ENCODE assay signal across 20 cellular contexts in the genomic region with DNA sequence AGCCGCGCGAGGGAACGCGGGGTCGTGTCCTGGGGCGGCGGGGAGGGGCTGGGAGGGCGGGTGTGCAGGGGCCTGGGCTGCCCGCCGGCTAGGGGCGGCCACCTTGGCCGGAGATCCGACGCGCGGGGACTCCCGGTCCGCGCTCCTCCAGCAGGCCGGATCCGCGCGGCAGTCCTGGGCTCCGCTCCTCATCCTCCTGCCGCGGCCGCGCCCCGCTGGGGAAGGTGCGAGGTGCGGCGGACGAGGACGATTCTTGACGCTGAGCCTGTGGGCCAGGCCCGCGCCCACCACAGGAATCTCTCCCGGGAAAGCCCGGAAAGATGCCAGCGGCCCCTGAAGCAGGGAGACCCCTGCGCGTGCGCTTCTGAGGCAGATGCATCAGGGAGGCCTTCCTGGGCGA. TPM values are rescaled to one million over a fixed set of nuclear protein-coding genes. Genes with fewer than 3 reads are reported as not detected.
A peak's percentile ranks its signal among the peaks of the same experiment; 100 is the strongest.
DNase-seq lines count a peak whose midpoint lies in the region; ATAC-seq and TF ChIP-seq lines count a peak whose summit lies in the region.
"Had no signal": no experiment of that assay in that cellular context is flagged by ENCODE, and none has a peak within 500 bp of the region (broad histone marks: within the 10 kb centered on the region; RNA-seq: fewer than 3 reads in every experiment).

No MANE protein-coding gene starts in this region.

- H3K4me2 ChIP-seq in H9 (ENCODE audit: insufficient read depth, insufficient read length, low read length) (no peak overlapping the region), neural progenitor cell (no peak overlapping the region)
- H3K4me2 ChIP-seq: BLaER1 had no signal

- H3K27me3 ChIP-seq in H9 (ENCODE audit: insufficient read depth, low read length) (no peaks in the 10 kb centered on the region), foreskin keratinocyte (peaks cover 79% of the 10 kb centered on the region), neural progenitor cell (peaks cover 24% of the 10 kb centered on the region)
- H3K27me3 ChIP-seq: BLaER1 had no signal

- no peak overlapping the region for H3K56ac ChIP-seq in H9 (ENCODE audit: insufficient read length, low read depth, low read length)

- H3K23ac ChIP-seq in H9 (ENCODE audit: insufficient read length, low read depth, low read length), result no peak overlapping the region

- H3K14ac ChIP-seq in H9 (ENCODE audit: insufficient read depth, low read length), result no peak overlapping the region

- H3T11ph ChIP-seq in H9 (ENCODE audit: low read length), result no peak overlapping the region

- no peak overlapping the region for H2BK5ac ChIP-seq in H9 (ENCODE audit: insufficient read length, low read length)

- H3K27ac Mint-ChIP-seq in H9 (no peak overlapping the region), neural progenitor cell (no peak overlapping the region)
- H3K27ac Mint-ChIP-seq: CD4-positive, alpha-beta T cell; HFFc6; IgD-negative memory B cell had no signal

- H3K27me3 Mint-ChIP-seq in H9 (ENCODE audit: low read depth) (peaks cover 7% of the 10 kb centered on the region), neural progenitor cell (ENCODE audit: insufficient read depth, low read depth) (peaks cover 2% of the 10 kb centered on the region)

- H3K9me3 ChIP-seq in H9 (ENCODE audit: control insufficient read depth, low read depth, low read length) (no peaks in the 10 kb centered on the region), neural progenitor cell (ENCODE audit: low read depth) (no peaks in the 10 kb centered on the region)

- H3F3A ChIP-seq in neural progenitor cell (ENCODE audit: low read depth), result peaks cover 6% of the 10 kb centered on the region

- H3K79me2 ChIP-seq in H9 (ENCODE audit: insufficient read depth, low read length) (no peaks in the 10 kb centered on the region), neural progenitor cell (ENCODE audit: low read depth) (no peaks in the 10 kb centered on the region)

- H3K4me1 ChIP-seq in H9 (ENCODE audit: insufficient read depth, low read length) (no peaks in the 10 kb centered on the region), foreskin keratinocyte (no peaks in the 10 kb centered on the region), neural progenitor cell (no peaks in the 10 kb centered on the region)
- H3K4me1 ChIP-seq: BLaER1, Peyer's patch had no signal

- no peak overlapping the region for H2AK5ac ChIP-seq in H9 (ENCODE audit: insufficient read length, low read length)

- no peak overlapping the region for H2BK15ac ChIP-seq in H9 (ENCODE audit: low read depth, low read length)

- H3K36me3 Mint-ChIP-seq in H9 (ENCODE audit: insufficient read depth in 1 of 3, low read depth in 3 of 3) (no peaks in the 10 kb centered on the region), neural progenitor cell (no peaks in the 10 kb centered on the region)
- H3K36me3 Mint-ChIP-seq: IgD-negative memory B cell had no signal

- no peak overlapping the region for H4K8ac ChIP-seq in H9 (replicated peaks; ENCODE audit: insufficient read length, low read depth, low read length)

- H3K4me3 Mint-ChIP-seq in H9 (no peak overlapping the region), neural progenitor cell (peak overlapping the region; percentile 38)
- H3K4me3 Mint-ChIP-seq: CD4-positive, alpha-beta T cell; HFFc6; IgD-negative memory B cell had no signal

- no peak overlapping the region for H2BK20ac ChIP-seq in H9 (ENCODE audit: low read depth, low read length, poor library complexity, severe bottlenecking)

- WGBS in H9 (ENCODE audit: extremely low coverage, insufficient read length, low lambda C conversion rate), result no CpG with 5 or more reads among the region's 45 CpGs

- no peaks in the 10 kb centered on the region for H3K36me3 ChIP-seq in neural progenitor cell
- H3K36me3 ChIP-seq: BLaER1, Peyer's patch had no signal

- ATAC-seq in foreskin keratinocyte (peak; percentile 41), HG03025 (IDR thresholded peaks at IDR 0.05; ENCODE audit: low FRiP score, unreplicated experiment) (no peak), HG02970 (IDR thresholded peaks at IDR 0.05; ENCODE audit: low FRiP score, unreplicated experiment) (no peak)

- H3K23me2 ChIP-seq in H9 (ENCODE audit: insufficient read length, low read depth, low read length, poor library complexity, severe bottlenecking), result no peaks in the 10 kb centered on the region

- H3K4ac ChIP-seq in H9 (ENCODE audit: low read depth, low read length), result no peak overlapping the region

- no peak overlapping the region for H4K91ac ChIP-seq in H9 (ENCODE audit: insufficient read length, low read depth, low read length)

- H3K9me3 Mint-ChIP-seq in H9, result peaks cover 0 to 3% of the 10 kb centered on the region in 2 experiments; a peak in 1 of 5 replicates
- H3K9me3 Mint-ChIP-seq in neural progenitor cell, result peaks cover 2% of the 10 kb centered on the region

- no peaks in the 10 kb centered on the region for H3K79me1 ChIP-seq in H9 (ENCODE audit: insufficient read depth, low read depth, low read length, poor library complexity, severe bottlenecking)

- no peaks in the 10 kb centered on the region for H4K20me1 ChIP-seq in H9 (ENCODE audit: control insufficient read depth, insufficient read depth, insufficient read length)
- H4K20me1 ChIP-seq in neural progenitor cell (ENCODE audit: low read depth), result peaks cover 3% of the 10 kb centered on the region
- H4K20me1 ChIP-seq: BLaER1 had no signal

- H3K18ac ChIP-seq in H9 (ENCODE audit: insufficient read length, low read depth, low read length), result no peak overlapping the region

- no peak overlapping the region for H2BK12ac ChIP-seq in H9 (ENCODE audit: insufficient read length, low read depth, low read length)

- H3K4me3 ChIP-seq in neural progenitor cell, result no peak overlapping the region
- H3K4me3 ChIP-seq: BLaER1, Peyer's patch had no signal

- H2AFZ ChIP-seq in H9 (ENCODE audit: low read length), result no peak overlapping the region
- H2AFZ ChIP-seq in neural progenitor cell (replicated peaks), result no peak overlapping the region

- H4K5ac ChIP-seq in H9 (ENCODE audit: insufficient read length, low read depth, low read length), result no peak overlapping the region

- H3K27ac ChIP-seq in H9 (ENCODE audit: insufficient read length, low read depth, low read length) (no peak overlapping the region), foreskin keratinocyte (no peak overlapping the region), neural progenitor cell (no peak overlapping the region)
- H3K27ac ChIP-seq: BLaER1, Peyer's patch had no signal

- no peak overlapping the region for H2BK120ac ChIP-seq in H9 (ENCODE audit: low read depth, low read length, poor library complexity, severe bottlenecking)

- H3K4me1 Mint-ChIP-seq in H9 (peaks cover 4 to 5% of the 10 kb centered on the region in 2 experiments; a peak in 3 of 4 replicates), neural progenitor cell (peaks cover 3% of the 10 kb centered on the region)
- H3K4me1 Mint-ChIP-seq: IgD-negative memory B cell had no signal

- peak; percentile 5 for DNase-seq in GM03348 (ENCODE audit: low spot score)
- DNase-seq in H9, result peak; percentile 49
- DNase-seq in foreskin keratinocyte, result no peak
- no peak for DNase-seq in neural progenitor cell (ENCODE audit: low spot score)
- DNase-seq in COR-L47 (lab: John Stamatoyannopoulos, UW), result no peak
- no peak for DNase-seq in Kasumi-1 (lab: John Stamatoyannopoulos, UW)
- DNase-seq: CD4-positive, alpha-beta T cell; DMS153; GF-D8; HFFc6; Karpas-422; NCI-H1694 treated with DMSO at 0.1 percent for 48 hours; NCI-H446; NCI-H526; Peyer's patch had no signal

- no peak for TF ChIP-seq CTCF in H9 (conservative IDR thresholded peaks at IDR 0.05)
- no peak for TF ChIP-seq CTCF in foreskin keratinocyte (conservative IDR thresholded peaks at IDR 0.05)
- TF ChIP-seq CTCF in neural progenitor cell (IDR thresholded peaks at IDR 0.05), result no peak

- H3K9ac ChIP-seq in H9 (ENCODE audit: extremely low read depth, insufficient read length, low read length), result no peak overlapping the region
- no peak overlapping the region for H3K9ac ChIP-seq in neural progenitor cell
- H3K9ac ChIP-seq: BLaER1 had no signal

RNA-seq across cellular contexts. Expression of a gene that starts 6.6 kb away (rescaled TPM):
- total RNA-seq in H9 (2021) (21.9 and 22.6 TPM in 2 replicates), foreskin keratinocyte (0.27 and 0.28 TPM in 2 replicates), neural progenitor cell (ENCODE audit: low replicate concordance) (0.34 and 0.56 TPM in 2 replicates)
- polyA plus RNA-seq in foreskin keratinocyte, result 0.16 and 0.19 TPM in 2 replicates
- total RNA-seq: CD4-positive, alpha-beta T cell; T-helper 1 cell treated with Interleukin-12 subunit alpha and Interleukin-12 subunit beta and Interleukin-4 antibody, amounts not matched to agents 30 ng/mL and 1 ng/mL, for 36 hours had no signal
- polyA plus RNA-seq: IgD-negative memory B cell had no signal

Comparison
In these comparisons a context has a peak if more than half of its experiments do, and no peak if none do; other contexts are left out.
1. DNase-seq: peak in GM03348 (single experiment) and H9 (single experiment); none in foreskin keratinocyte (0 of 2), neural progenitor cell (single experiment), COR-L47 (single experiment) and Kasumi-1 (0 of 2).
2. RNA of a gene that starts 6.6 kb away (total RNA-seq): 21.9 to 22.6 TPM in H9; 0.34 to 0.56 TPM in neural progenitor cell and 0.27 to 0.28 TPM in foreskin keratinocyte; every median in the first group is over 10 times any median in the second.